ENCODE assay signal across 14 cellular contexts in genomic region chr3:194224536-194224935, GRCh38.
DNase-seq lines count a peak whose midpoint lies in the region; ATAC-seq and TF ChIP-seq lines count a peak whose summit lies in the region.
"Had no signal": no experiment of that assay in that cellular context is flagged by ENCODE, and none has a peak within 500 bp of the region (broad histone marks: within the 10 kb centered on the region; RNA-seq: fewer than 3 reads in every experiment).

No MANE protein-coding gene starts in this region.

- no peak overlapping the region for H3K4me3 ChIP-seq in SK-N-SH (ENCODE audit: low read depth in 2 of 2, low read length in 1 of 2)
- no peak overlapping the region for H3K4me3 ChIP-seq in body of pancreas
- H3K4me3 ChIP-seq in parathyroid adenoma (ENCODE audit: low read depth, low read length): no peak overlapping the region
- no peak overlapping the region for H3K4me3 ChIP-seq in adrenal gland
- H3K4me3 ChIP-seq: lung, thyroid gland had no signal

- H3K9ac ChIP-seq in SK-N-SH: no peak overlapping the region
- no peak overlapping the region for H3K9ac ChIP-seq in parathyroid adenoma

- H3F3A ChIP-seq in SK-N-SH (replicated peaks; ENCODE audit: insufficient read depth): no peaks in the 10 kb centered on the region

- no peaks in the 10 kb centered on the region for H3K79me2 ChIP-seq in SK-N-SH (ENCODE audit: insufficient read depth)
- H3K79me2 ChIP-seq in parathyroid adenoma: no peaks in the 10 kb centered on the region

- no peaks in the 10 kb centered on the region for H4K20me1 ChIP-seq in SK-N-SH (ENCODE audit: insufficient read depth)

- H3K9me3 ChIP-seq in SK-N-SH (no peaks in the 10 kb centered on the region), body of pancreas (no peaks in the 10 kb centered on the region), parathyroid adenoma (ENCODE audit: control insufficient read depth, low read length) (no peaks in the 10 kb centered on the region), adrenal gland (replicated peaks in 1 of 3) (no peaks in the 10 kb centered on the region)
- H3K9me3 ChIP-seq: thyroid gland had no signal

- H3K27me3 ChIP-seq in SK-N-SH (ENCODE audit: insufficient read depth) (no peaks in the 10 kb centered on the region), body of pancreas (no peaks in the 10 kb centered on the region), parathyroid adenoma (ENCODE audit: control insufficient read depth, insufficient read depth, low read length) (no peaks in the 10 kb centered on the region), adrenal gland (no peaks in the 10 kb centered on the region)
- H3K27me3 ChIP-seq: thyroid gland had no signal

- no peak for TF ChIP-seq CTCF in SK-N-SH (IDR thresholded peaks at IDR 0.05)
- TF ChIP-seq CTCF in body of pancreas (IDR thresholded peaks at IDR 0.05): no peak
- TF ChIP-seq CTCF in parathyroid adenoma (IDR thresholded peaks at IDR 0.05): no peak
- no peak for TF ChIP-seq CTCF in adrenal gland (IDR thresholded peaks at IDR 0.05)

- H2AFZ ChIP-seq in SK-N-SH (ENCODE audit: low read depth) (no peak overlapping the region), parathyroid adenoma (peak overlapping the region; percentile 14)

- CTCF ChIA-PET in SK-N-SH (lab: Yijun Ruan, JAX): interaction anchor here (0.9 to 2.0 kb wide), 3 partner anchors 10 to 91 kb away, joined by 3 to 7 read pairs (median 4); no protein-coding TSS in a partner anchor

- TF ChIP-seq POLR2A in body of pancreas (IDR thresholded peaks at IDR 0.05) (no peak), adrenal gland (IDR thresholded peaks at IDR 0.05) (no peak)

- no peak; the same call in 1 of the 2 replicates for TF ChIP-seq RAD21 in SK-N-SH (IDR thresholded peaks at IDR 0.05; ENCODE audit: low read length)

- POLR2A ChIA-PET in SK-N-SH (lab: Yijun Ruan, JAX): no interaction called here

- H3K36me3 ChIP-seq in SK-N-SH (replicated peaks in 1 of 2; ENCODE audit: control insufficient read depth in 1 of 2, insufficient read depth in 2 of 2, low read length in 1 of 2): no peaks in the 10 kb centered on the region
- H3K36me3 ChIP-seq in body of pancreas (replicated peaks in 1 of 2; ENCODE audit: insufficient read depth in 1 of 2, low read depth in 2 of 2): no peaks in the 10 kb centered on the region
- no peaks in the 10 kb centered on the region for H3K36me3 ChIP-seq in parathyroid adenoma (ENCODE audit: control insufficient read depth, insufficient read depth, low read length)
- no peaks in the 10 kb centered on the region for H3K36me3 ChIP-seq in adrenal gland (replicated peaks in 1 of 2)
- H3K36me3 ChIP-seq: thyroid gland had no signal

- 68% methylated on average over 6 of the region's 6 CpGs for WGBS in SK-N-SH (ENCODE audit: low lambda C conversion rate)
- 6% methylated on average over 6 of the region's 6 CpGs for WGBS in body of pancreas, 2 donors
- WGBS in adrenal gland, 4 donors: 25 to 35% (median 30%) methylated on average over 6 of the region's 6 CpGs

- peaks cover 0 to 33% of the 10 kb centered on the region in 2 experiments; a peak in 1 of 4 replicates for H3K4me1 ChIP-seq in SK-N-SH (ENCODE audit: control insufficient read depth in 1 of 2, insufficient read depth in 2 of 2, low read depth in 1 of 2, low read length in 1 of 2)
- peaks cover 13% of the 10 kb centered on the region for H3K4me1 ChIP-seq in body of pancreas
- peaks cover 12% of the 10 kb centered on the region for H3K4me1 ChIP-seq in parathyroid adenoma
- H3K4me1 ChIP-seq in adrenal gland (replicated peaks in 1 of 2): peaks cover 3 to 9% of the 10 kb centered on the region in 2 donors

- no peak overlapping the region for H3K4me2 ChIP-seq in SK-N-SH
- H3K4me2 ChIP-seq in parathyroid adenoma (ENCODE audit: low read length): no peak overlapping the region

- TF ChIP-seq EP300 in SK-N-SH (IDR thresholded peaks at IDR 0.05; ENCODE audit: borderline replicate concordance in 1 of 2, low read depth in 1 of 2, low read length in 1 of 2): no peak

- H3K9me2 ChIP-seq in SK-N-SH: no peaks in the 10 kb centered on the region

- ATAC-seq in SK-N-SH treated with all-trans-retinoic acid at 6 μM for 48 hours (no peak), body of pancreas (peak; percentile 77), HG03571 (IDR thresholded peaks at IDR 0.05; ENCODE audit: unreplicated experiment) (no peak)

- no peak for DNase-seq in SK-N-SH
- peak; percentile 9 for DNase-seq in NCI-H1105 (lab: John Stamatoyannopoulos, UW)
- no peak for DNase-seq in body of pancreas
- no peak for DNase-seq in UCSD-AML1 (lab: John Stamatoyannopoulos, UW; ENCODE audit: unreplicated experiment)
- no peak for DNase-seq in adrenal gland
- DNase-seq: activated effector memory CD4-positive, alpha-beta T cell treated with Interleukin-2 at 50 U/mL for 16 hours; glutamatergic neuron; NCI-H1436 treated with DMSO at 0.1 percent for 48 hours; NCI-H446; thyroid gland had no signal

- intact Hi-C loops in body of pancreas (cut with DNase I): no loop called here
- intact Hi-C loops in adrenal gland (cut with DNase I): no loop called here

- H3K27ac ChIP-seq in SK-N-SH (ENCODE audit: low read depth in 2 of 2, low read length in 1 of 2) (peak overlapping the region in 1 of 2 experiments; percentile 5; a peak in 1 of 4 replicates), body of pancreas (peak overlapping the region in 1 of 4 donors; percentile 46), parathyroid adenoma (no peak overlapping the region), adrenal gland (no peak overlapping the region)
- H3K27ac ChIP-seq: thyroid gland had no signal

TF ChIP-seq in SK-N-SH, 30 proteins besides CTCF, POLR2A, EP300 and RAD21:
- TF ChIP-seq TAF1 (IDR thresholded peaks at IDR 0.05; ENCODE audit: borderline replicate concordance, low read depth, low read length) (no peak), MXI1 (IDR thresholded peaks at IDR 0.05; ENCODE audit: low read depth, low read length) (peak; percentile 40; the same call in 1 of the 2 replicates)

TF ChIP-seq in SK-N-SH treated with all-trans-retinoic acid at 6 μM for 48 hours, 23 proteins besides CTCF, POLR2A, EP300 and RAD21:
- TF ChIP-seq BACH2 (CRISPR knock-in tag; IDR thresholded peaks at IDR 0.05; ENCODE audit: borderline replicate concordance) (no peak), ZFP3 (CRISPR knock-in tag; IDR thresholded peaks at IDR 0.05) (no peak), ARNTL (CRISPR knock-in tag; IDR thresholded peaks at IDR 0.05; ENCODE audit: borderline replicate concordance, low read depth) (no peak), PPARA (CRISPR knock-in tag; IDR thresholded peaks at IDR 0.05; ENCODE audit: borderline replicate concordance) (no peak), ZNF565 (CRISPR knock-in tag; conservative IDR thresholded peaks at IDR 0.05; ENCODE audit: low read depth) (no peak), ZFP30 (CRISPR knock-in tag; IDR thresholded peaks at IDR 0.05) (no peak), GLIS3 (CRISPR knock-in tag; IDR thresholded peaks at IDR 0.05) (no peak), CSRNP3 (CRISPR knock-in tag; IDR thresholded peaks at IDR 0.05) (no peak), RARB (CRISPR knock-in tag; IDR thresholded peaks at IDR 0.05) (no peak), CSDC2 (CRISPR knock-in tag; IDR thresholded peaks at IDR 0.05) (no peak), PATZ1 (CRISPR knock-in tag; IDR thresholded peaks at IDR 0.05; ENCODE audit: borderline replicate concordance) (no peak), ZNF70 (CRISPR knock-in tag; IDR thresholded peaks at IDR 0.05) (no peak), ISL1 (CRISPR knock-in tag; IDR thresholded peaks at IDR 0.05) (no peak)
